In the genomic region with DNA sequence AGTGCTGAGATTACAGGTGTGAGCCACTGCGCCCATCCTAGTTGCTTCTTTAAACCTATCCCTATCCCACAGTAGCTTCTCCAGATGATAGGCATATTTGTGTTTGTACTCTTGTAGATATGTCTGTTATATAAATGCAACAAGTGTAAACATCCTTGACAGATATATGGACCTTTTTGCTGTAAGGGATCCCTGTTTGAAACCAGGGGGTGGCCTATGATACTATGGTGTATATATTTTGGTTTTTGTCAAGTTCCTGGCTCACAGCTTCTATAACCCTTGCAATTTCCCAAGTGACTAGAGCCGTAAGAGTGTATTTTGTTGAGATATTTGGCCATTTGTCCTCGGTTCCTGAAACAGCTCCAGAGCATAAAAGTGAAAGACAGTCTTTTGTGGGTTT, we compare ENCODE assay signal across 12 cellular contexts. TPM values are rescaled to one million over a fixed set of nuclear protein-coding genes. Genes with fewer than 3 reads are reported as not detected.
DNase-seq lines count a peak whose midpoint lies in the region; ATAC-seq and TF ChIP-seq lines count a peak whose summit lies in the region.
"Had no signal": no experiment of that assay in that cellular context is flagged by ENCODE, and none has a peak within 500 bp of the region (broad histone marks: within the 10 kb centered on the region; RNA-seq: fewer than 3 reads in every experiment).

No MANE protein-coding gene starts in this region.

- WGBS in gastroesophageal sphincter (ENCODE audit: low coverage in 1 of 2), 2 donors = 31 to 38% methylated on average over 3 of the region's 3 CpGs

- POLR2A ChIA-PET in CD8-positive, alpha-beta memory T cell (lab: Charles Lee) = interaction anchor here (0.6 kb wide), 2 partner anchors 17 to 38 kb away, joined by 4 to 5 read pairs; no protein-coding TSS in a partner anchor
- POLR2A ChIA-PET in activated CD8-positive, alpha-beta T cell treated with anti-CD3 and anti-CD28 coated beads for 36 hours (lab: Charles Lee) = interaction anchor here (3.9 to 6.2 kb wide), 2 partner anchors 9 to 15 kb away, joined by 32 to 56 read pairs; a partner anchor contains a TSS

- H3K4me3 Mint-ChIP-seq in CD8-positive, alpha-beta memory T cell = no peak overlapping the region
- no peak overlapping the region for H3K4me3 Mint-ChIP-seq in activated CD8-positive, alpha-beta T cell treated with anti-CD3 and anti-CD28 coated beads for 36 hours
- H3K4me3 Mint-ChIP-seq: T-helper 1 cell treated with Interleukin-12 subunit alpha and Interleukin-12 subunit beta and Interleukin-4 antibody, amounts not matched to agents 30 μg/mL and 1 μg/mL, for 36 hours had no signal

- peaks cover 37% of the 10 kb centered on the region for H3K4me1 ChIP-seq in CD8-positive, alpha-beta memory T cell (ENCODE audit: insufficient read depth, low read length)
- H3K4me1 ChIP-seq in gastroesophageal sphincter = peaks cover 36 to 90% (median 37%) of the 10 kb centered on the region in 3 donors
- peaks cover 20% of the 10 kb centered on the region for H3K4me1 ChIP-seq in rectal smooth muscle tissue (ENCODE audit: control insufficient read depth, insufficient read depth, low read length)

- DNase-seq in CD8-positive, alpha-beta memory T cell = no peak
- DNase-seq in activated CD8-positive, alpha-beta T cell treated with anti-CD3 and anti-CD28 coated beads for 36 hours = no peak
- no peak for DNase-seq in activated effector memory CD4-positive, alpha-beta T cell treated with anti-CD3 and anti-CD28 coated beads, Interleukin-2, amount 50 U/mL, for 16 hours
- no peak for DNase-seq in NCI-H82 (lab: John Stamatoyannopoulos, UW)
- DNase-seq: DMS 273 treated with DMSO at 0.1 percent for 48 hours, substantia nigra had no signal

- H3K27me3 ChIP-seq in CD8-positive, alpha-beta memory T cell (ENCODE audit: insufficient read depth, low read length, poor library complexity, severe bottlenecking) = no peaks in the 10 kb centered on the region
- H3K27me3 ChIP-seq in gastroesophageal sphincter (no peaks in the 10 kb centered on the region), rectal smooth muscle tissue (ENCODE audit: control insufficient read depth, insufficient read depth, low read length) (no peaks in the 10 kb centered on the region)

- H3K4me1 Mint-ChIP-seq in CD8-positive, alpha-beta memory T cell = peaks cover 42 to 74% (median 47%) of the 10 kb centered on the region in 3 donors
- peaks cover 62% of the 10 kb centered on the region for H3K4me1 Mint-ChIP-seq in activated CD8-positive, alpha-beta T cell treated with anti-CD3 and anti-CD28 coated beads for 36 hours (ENCODE audit: low read depth)

- no peak for TF ChIP-seq POLR2A in gastroesophageal sphincter (IDR thresholded peaks at IDR 0.05)

- no peaks in the 10 kb centered on the region for H3K27me3 Mint-ChIP-seq in CD8-positive, alpha-beta memory T cell
- H3K27me3 Mint-ChIP-seq in activated CD8-positive, alpha-beta T cell treated with anti-CD3 and anti-CD28 coated beads for 36 hours = no peaks in the 10 kb centered on the region

- CTCF ChIA-PET in CD8-positive, alpha-beta memory T cell (lab: Charles Lee) = interaction anchor here (1.3 to 15.6 kb wide), 5 partner anchors 8 to 39 kb away, joined by 3 to 304 read pairs (median 4); a partner anchor contains a TSS
- CTCF ChIA-PET in activated CD8-positive, alpha-beta T cell treated with anti-CD3 and anti-CD28 coated beads for 36 hours (lab: Charles Lee) = interaction anchor here (0.6 to 4.5 kb wide), 7 partner anchors 10 to 1069 kb away, joined by 3 to 29 read pairs (median 6); a partner anchor contains a TSS

- H3K9ac ChIP-seq in rectal smooth muscle tissue (ENCODE audit: low read length) = no peak overlapping the region

- no peaks in the 10 kb centered on the region for H3K9me3 ChIP-seq in CD8-positive, alpha-beta memory T cell (ENCODE audit: low read length)
- no peaks in the 10 kb centered on the region for H3K9me3 ChIP-seq in gastroesophageal sphincter

- H3K4me3 ChIP-seq in CD8-positive, alpha-beta memory T cell (ENCODE audit: low read length) = no peak overlapping the region
- peak overlapping the region in 1 of 2 donors; percentile 19 for H3K4me3 ChIP-seq in gastroesophageal sphincter
- H3K4me3 ChIP-seq in rectal smooth muscle tissue (ENCODE audit: low read length) = no peak overlapping the region

- no peaks in the 10 kb centered on the region for H3K9me3 Mint-ChIP-seq in CD8-positive, alpha-beta memory T cell
- H3K9me3 Mint-ChIP-seq in activated CD8-positive, alpha-beta T cell treated with anti-CD3 and anti-CD28 coated beads for 36 hours = no peaks in the 10 kb centered on the region
- H3K9me3 Mint-ChIP-seq: T-helper 1 cell treated with Interleukin-12 subunit alpha and Interleukin-12 subunit beta and Interleukin-4 antibody, amounts not matched to agents 30 μg/mL and 1 μg/mL, for 36 hours had no signal

- TF ChIP-seq EP300 in gastroesophageal sphincter (IDR thresholded peaks at IDR 0.05) = no peak

- TF ChIP-seq CTCF in activated CD8-positive, alpha-beta T cell treated with anti-CD3 and anti-CD28 coated beads for 36 hours (IDR thresholded peaks at IDR 0.05) = no peak
- TF ChIP-seq CTCF in gastroesophageal sphincter (IDR thresholded peaks at IDR 0.05) = no peak

- no peak overlapping the region for H3K27ac ChIP-seq in CD8-positive, alpha-beta memory T cell (ENCODE audit: low read depth, low read length)
- H3K27ac ChIP-seq in gastroesophageal sphincter (peak overlapping the region; percentile 81 to 94 (median 92)), rectal smooth muscle tissue (ENCODE audit: low read depth, low read length) (peak overlapping the region; percentile 68)

- ATAC-seq in activated CD8-positive, alpha-beta T cell treated with anti-CD3 and anti-CD28 coated beads for 36 hours = no peak
- ATAC-seq in gastroesophageal sphincter = no peak
- no peak for ATAC-seq in HG03025 (IDR thresholded peaks at IDR 0.05; ENCODE audit: low FRiP score, unreplicated experiment)
- no peak for ATAC-seq in HG03439 (IDR thresholded peaks at IDR 0.05; ENCODE audit: unreplicated experiment)
- ATAC-seq: HCT116 had no signal

- H3K36me3 ChIP-seq in CD8-positive, alpha-beta memory T cell (ENCODE audit: insufficient read depth, low read length) = peaks cover 61% of the 10 kb centered on the region
- peaks cover 0 to 56% of the 10 kb centered on the region in 2 donors for H3K36me3 ChIP-seq in gastroesophageal sphincter
- peaks cover 21% of the 10 kb centered on the region for H3K36me3 ChIP-seq in rectal smooth muscle tissue (ENCODE audit: control insufficient read depth, insufficient read depth, low read length)

- peak overlapping the region in 6 of 8 donors; percentile 11 to 79 (median 55) for H3K27ac Mint-ChIP-seq in CD8-positive, alpha-beta memory T cell
- peak overlapping the region; percentile 45 for H3K27ac Mint-ChIP-seq in activated CD8-positive, alpha-beta T cell treated with anti-CD3 and anti-CD28 coated beads for 36 hours
- H3K27ac Mint-ChIP-seq: T-helper 1 cell treated with Interleukin-12 subunit alpha and Interleukin-12 subunit beta and Interleukin-4 antibody, amounts not matched to agents 30 μg/mL and 1 μg/mL, for 36 hours had no signal

- H3K36me3 Mint-ChIP-seq in CD8-positive, alpha-beta memory T cell = peaks cover 0 to 86% (median 18%) of the 10 kb centered on the region in 3 donors
- H3K36me3 Mint-ChIP-seq in activated CD8-positive, alpha-beta T cell treated with anti-CD3 and anti-CD28 coated beads for 36 hours (ENCODE audit: low read depth) = peaks cover 60% of the 10 kb centered on the region

- intact Hi-C loops in activated CD8-positive, alpha-beta T cell treated with anti-CD3 and anti-CD28 coated beads for 36 hours (cut with micrococcal nuclease) = no loop called here

RNA-seq across cellular contexts. Expression of a gene that starts 9.7 kb away (rescaled TPM):
- 10 to 100 TPM; 43.9 to 47.9 TPM for total RNA-seq in CD8-positive, alpha-beta memory T cell
- 23.2 TPM for polyA plus RNA-seq in CD8-positive, alpha-beta memory T cell
- 10 to 100 TPM; 54.5 to 58.1 TPM for total RNA-seq in activated CD8-positive, alpha-beta T cell treated with anti-CD3 and anti-CD28 coated beads for 36 hours
- 10 to 100 TPM; 15.3 to 25.8 (median 21.6) TPM for total RNA-seq in gastroesophageal sphincter

RNA-seq across cellular contexts. Expression of a gene that starts 15.5 kb away (rescaled TPM):
- 100 to 1,000 TPM; 247 to 261 TPM for total RNA-seq in CD8-positive, alpha-beta memory T cell
- 149 TPM for polyA plus RNA-seq in CD8-positive, alpha-beta memory T cell
- 100 to 1,000 TPM; 253 to 263 TPM for total RNA-seq in activated CD8-positive, alpha-beta T cell treated with anti-CD3 and anti-CD28 coated beads for 36 hours
- 100 to 1,000 TPM; 199 to 283 (median 249) TPM for total RNA-seq in gastroesophageal sphincter
